In genomic region chr20:20594171-20594530, GRCh38 we compare ENCODE assay signal across 9 cellular contexts.
A peak's percentile ranks its signal among the peaks of the same experiment; 100 is the strongest.
DNase-seq lines count a peak whose midpoint lies in the region; ATAC-seq and TF ChIP-seq lines count a peak whose summit lies in the region.
"Had no signal": no experiment of that assay in that cellular context is flagged by ENCODE, and none has a peak within 500 bp of the region (broad histone marks: within the 10 kb centered on the region; RNA-seq: fewer than 3 reads in every experiment).

No MANE protein-coding gene starts in this region.

- DNase-seq in cardiac muscle cell (ENCODE audit: low read depth in 1 of 2, low spot score in 1 of 2): peak in 1 of 2 donors; percentile 57
- no peak for DNase-seq in left ventricle myocardium superior
- DNase-seq in NCI-H748 (lab: John Stamatoyannopoulos, UW; ENCODE audit: unreplicated experiment): peak; percentile 73
- peak; percentile 15 to 73 for DNase-seq in fibroblast of lung (ENCODE audit: low read depth in 2 of 2)
- DNase-seq in type B pancreatic cell (ENCODE audit: extremely low spot score, unreplicated experiment): no peak
- no peak for DNase-seq in stimulated activated CD4-positive, alpha-beta T cell treated with anti-CD3 and anti-CD28 coated beads, Interleukin-15, amount 100 ng/mL, for 24 hours

- no peak overlapping the region for H3K4me3 Mint-ChIP-seq in type B pancreatic cell
- H3K4me3 Mint-ChIP-seq: dendritic cell treated with granulocyte-macrophage colony-stimulating factor and Interleukin-4, amounts not matched to agents 40 ng/mL and 50 ng/mL, for 4 days had no signal

- no peak overlapping the region for H3K4me2 ChIP-seq in fibroblast of lung (ENCODE audit: extremely low read depth, insufficient read depth, low read length)

- H3K27me3 ChIP-seq in cardiac muscle cell (no peaks in the 10 kb centered on the region), fibroblast of lung (ENCODE audit: control insufficient read depth, insufficient read depth, low read length) (no peaks in the 10 kb centered on the region)

- no peaks in the 10 kb centered on the region for H3K4me1 Mint-ChIP-seq in type B pancreatic cell (ENCODE audit: unreplicated experiment)

- no peak overlapping the region for H3K4me3 ChIP-seq in cardiac muscle cell
- no peak overlapping the region for H3K4me3 ChIP-seq in fibroblast of lung (replicated peaks in 1 of 4; ENCODE audit: control extremely low read depth in 1 of 4, insufficient read depth in 1 of 4, low read depth in 3 of 4, low read length in 4 of 4)

- ATAC-seq in left ventricle myocardium superior (no peak), HG03280 (IDR thresholded peaks at IDR 0.05; ENCODE audit: unreplicated experiment) (no peak), GM19452 (IDR thresholded peaks at IDR 0.05; ENCODE audit: unreplicated experiment) (no peak)

- intact Hi-C loops in left ventricle myocardium superior (cut with micrococcal nuclease): no loop called here

- H3K27ac ChIP-seq in cardiac muscle cell (no peak overlapping the region), fibroblast of lung (ENCODE audit: insufficient read depth, low read length) (no peak overlapping the region)

- H3K9me3 ChIP-seq in cardiac muscle cell (ENCODE audit: low read depth): no peaks in the 10 kb centered on the region
- no peaks in the 10 kb centered on the region for H3K9me3 ChIP-seq in fibroblast of lung (ENCODE audit: control insufficient read depth, insufficient read depth, low read depth, low read length)

- no peaks in the 10 kb centered on the region for H3K27me3 Mint-ChIP-seq in type B pancreatic cell
- H3K27me3 Mint-ChIP-seq: dendritic cell treated with granulocyte-macrophage colony-stimulating factor and Interleukin-4, amounts not matched to agents 40 ng/mL and 50 ng/mL, for 4 days had no signal

- H3K79me2 ChIP-seq in fibroblast of lung (ENCODE audit: control insufficient read depth, insufficient read depth, low read length): no peaks in the 10 kb centered on the region

- H4K20me1 ChIP-seq in fibroblast of lung (ENCODE audit: control insufficient read depth, extremely low read depth, insufficient read depth, low read length): no peaks in the 10 kb centered on the region

- H3K36me3 ChIP-seq in cardiac muscle cell: peaks cover 5% of the 10 kb centered on the region
- H3K36me3 ChIP-seq in fibroblast of lung (ENCODE audit: control insufficient read depth, insufficient read depth, low read length): no peaks in the 10 kb centered on the region

- TF ChIP-seq CTCF in cardiac muscle cell (IDR thresholded peaks at IDR 0.05; ENCODE audit: low read depth, low read length) (peak; percentile 25), fibroblast of lung (conservative IDR thresholded peaks at IDR 0.05 in 1 of 2, IDR thresholded peaks at IDR 0.05 in 1 of 2; ENCODE audit: low read depth in 1 of 2, low read length in 2 of 2) (peak in 1 of 2 donors; percentile 34), type B pancreatic cell (conservative IDR thresholded peaks at IDR 0.05) (peak; percentile 50)

- no peaks in the 10 kb centered on the region for H3K9me3 Mint-ChIP-seq in type B pancreatic cell
- H3K9me3 Mint-ChIP-seq: dendritic cell treated with granulocyte-macrophage colony-stimulating factor and Interleukin-4, amounts not matched to agents 40 ng/mL and 50 ng/mL, for 4 days had no signal

- no peak overlapping the region for H3K9ac ChIP-seq in fibroblast of lung (ENCODE audit: insufficient read depth, low read length)

- no peaks in the 10 kb centered on the region for H3K4me1 ChIP-seq in cardiac muscle cell (ENCODE audit: low read depth)
- no peaks in the 10 kb centered on the region for H3K4me1 ChIP-seq in fibroblast of lung (ENCODE audit: control insufficient read depth, extremely low read depth, insufficient read depth, low read length)

- H3K36me3 Mint-ChIP-seq in type B pancreatic cell: no peaks in the 10 kb centered on the region

- H2AFZ ChIP-seq in fibroblast of lung (ENCODE audit: low read length): no peak overlapping the region

- H3K27ac Mint-ChIP-seq in type B pancreatic cell: no peak overlapping the region
- H3K27ac Mint-ChIP-seq: dendritic cell treated with granulocyte-macrophage colony-stimulating factor and Interleukin-4, amounts not matched to agents 40 ng/mL and 50 ng/mL, for 4 days had no signal

Comparison
In these comparisons a context has a peak if more than half of its experiments do, and no peak if none do; other contexts are left out.
1. DNase-seq: peak in NCI-H748 (single experiment) and fibroblast of lung (2 of 2); none in left ventricle myocardium superior (single experiment), type B pancreatic cell (single experiment) and stimulated activated CD4-positive, alpha-beta T cell treated with anti-CD3 and anti-CD28 coated beads, Interleukin-15, amount 100 ng/mL, for 24 hours (single experiment).